In the genomic region with DNA sequence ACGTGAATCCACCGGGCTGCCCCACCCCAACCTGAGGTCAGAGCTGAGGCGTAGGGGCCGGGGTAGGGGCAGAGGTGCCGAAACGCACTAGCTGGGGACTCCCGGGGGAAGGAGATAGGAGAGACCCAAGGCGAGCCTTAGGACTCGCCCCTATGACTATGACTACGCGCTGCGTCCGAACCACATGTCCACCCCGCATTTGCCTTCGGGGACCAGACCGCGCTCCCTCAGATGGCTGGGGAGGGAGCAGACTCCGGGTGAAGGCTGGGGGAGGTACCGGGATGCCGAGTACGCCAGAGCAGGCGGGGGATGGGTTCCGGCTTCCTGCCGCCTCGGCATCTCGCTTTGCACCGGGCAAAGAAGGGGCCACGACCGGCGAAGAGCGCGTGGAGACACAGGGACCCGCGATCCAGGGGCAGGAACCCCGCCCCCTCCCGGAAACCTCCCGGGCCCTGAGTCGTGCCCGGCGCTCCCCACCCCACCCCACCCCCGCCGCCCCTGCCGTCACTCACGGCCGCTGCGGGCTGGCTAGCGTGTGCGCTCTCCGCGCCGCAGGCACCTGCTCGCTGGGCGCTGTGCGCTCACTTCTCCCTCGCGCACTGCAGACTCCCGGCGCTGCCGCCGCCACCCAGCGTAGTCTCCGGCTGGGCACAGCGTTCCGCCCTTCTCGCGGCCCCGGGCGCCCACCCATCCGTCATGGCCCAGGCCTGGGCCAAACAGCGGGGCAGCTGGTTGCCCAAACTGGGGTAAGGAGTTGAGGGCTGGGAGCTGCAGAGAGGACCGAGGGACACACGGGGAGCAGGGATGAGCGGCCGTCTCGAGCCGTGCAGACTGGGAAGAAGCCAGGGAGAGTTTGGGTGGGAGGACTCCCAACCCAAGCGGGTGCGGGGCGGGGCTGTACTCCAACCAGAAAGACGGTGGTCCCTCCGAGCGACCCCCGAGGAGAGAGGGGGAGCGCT, we compare ENCODE assay signal across 14 cellular contexts. TPM values are rescaled to one million over a fixed set of nuclear protein-coding genes. Genes with fewer than 3 reads are reported as not detected.
DNase-seq lines count a peak whose midpoint lies in the region; ATAC-seq and TF ChIP-seq lines count a peak whose summit lies in the region.
"Had no signal": no experiment of that assay in that cellular context is flagged by ENCODE, and none has a peak within 500 bp of the region (broad histone marks: within the 10 kb centered on the region; RNA-seq: fewer than 3 reads in every experiment).

No MANE protein-coding gene starts in this region.

- H3K9me3 Mint-ChIP-seq in WTC11: no peaks in the 10 kb centered on the region

- peak overlapping the region; percentile 53 for H3K4me3 ChIP-seq in iPS-18c (ENCODE audit: insufficient read depth, low read depth, low read length)
- H3K4me3 ChIP-seq: GM12878 had no signal

- peaks cover 5% of the 10 kb centered on the region for H3K9me3 ChIP-seq in iPS-18c (ENCODE audit: control insufficient read depth, insufficient read depth, low read length)
- H3K9me3 ChIP-seq: tibial nerve had no signal

- no peak for TF ChIP-seq CTCF in WTC11 (IDR thresholded peaks at IDR 0.05)

- peak; percentile 60 for DNase-seq in activated CD8-positive, alpha-beta memory T cell treated with anti-CD3 and anti-CD28 coated beads for 24 hours
- DNase-seq in activated CD8-positive, alpha-beta memory T cell treated with anti-CD3 and anti-CD28 coated beads, Interleukin-2, amount 50 U/mL, for 4 hours: no peak
- DNase-seq in WTC11 (ENCODE audit: low spot score) (peak; percentile 60), HCEC 1CT (no peak), NK-92 (lab: John Stamatoyannopoulos, UW; ENCODE audit: unreplicated experiment) (no peak)
- DNase-seq in stimulated activated CD8-positive, alpha-beta memory T cell treated with anti-CD3 and anti-CD28 coated beads, Interleukin-4, amount 100 ng/mL, for 48 hours: peak; percentile 27
- DNase-seq: activated CD4-positive, alpha-beta T cell treated with anti-CD3 and anti-CD28 coated beads, Interleukin-2, amount 50 U/mL, for 4 hours; dermis blood vessel endothelial cell; KBM-7 had no signal

- peak overlapping the region; percentile 73 for H3K4me3 Mint-ChIP-seq in WTC11

- CTCF ChIA-PET in WTC11 (lab: Charles Lee): interaction anchor here (0.6 to 4.9 kb wide), 28 partner anchors 8 to 420 kb away, joined by 3 to 21 read pairs (median 4); no protein-coding TSS in a partner anchor

- no peak overlapping the region for H3K27ac Mint-ChIP-seq in WTC11

- H3K27me3 Mint-ChIP-seq in WTC11 (ENCODE audit: low read depth): peaks cover 79% of the 10 kb centered on the region

- POLR2A ChIA-PET in WTC11 (lab: Charles Lee): interaction anchor here (0.5 kb wide), 1 partner anchor 22 kb away, joined by 3 read pairs; no protein-coding TSS in a partner anchor

- peaks cover 19% of the 10 kb centered on the region for H3K4me1 Mint-ChIP-seq in WTC11

- peak; percentile 7 for ATAC-seq in WTC11
- no peak for ATAC-seq in HG03469 (IDR thresholded peaks at IDR 0.05; ENCODE audit: unreplicated experiment)
- ATAC-seq: GM12878 had no signal

- no peaks in the 10 kb centered on the region for H3K36me3 Mint-ChIP-seq in WTC11

TF ChIP-seq in WTC11, 78 proteins besides CTCF, POLR2A, EP300 and RAD21:
- TF ChIP-seq MAX (CRISPR knock-in tag; IDR thresholded peaks at IDR 0.05) (peak; percentile 1; the same call in 1 of the 2 replicates), JAZF1 (CRISPR knock-in tag; IDR thresholded peaks at IDR 0.05) (no peak), TP53 (CRISPR knock-in tag; IDR thresholded peaks at IDR 0.05) (no peak), NFATC4 (CRISPR knock-in tag; IDR thresholded peaks at IDR 0.05) (no peak), KAT7 (CRISPR knock-in tag; IDR thresholded peaks at IDR 0.05; ENCODE audit: borderline replicate concordance) (peak; percentile 90; the same call in 1 of the 2 replicates), ZNF423 (CRISPR knock-in tag; IDR thresholded peaks at IDR 0.05) (no peak), NR2C2 (CRISPR knock-in tag; IDR thresholded peaks at IDR 0.05) (no peak), GTF2I (CRISPR knock-in tag; conservative IDR thresholded peaks at IDR 0.05) (no peak)
- TF ChIP-seq, protein P1, sequence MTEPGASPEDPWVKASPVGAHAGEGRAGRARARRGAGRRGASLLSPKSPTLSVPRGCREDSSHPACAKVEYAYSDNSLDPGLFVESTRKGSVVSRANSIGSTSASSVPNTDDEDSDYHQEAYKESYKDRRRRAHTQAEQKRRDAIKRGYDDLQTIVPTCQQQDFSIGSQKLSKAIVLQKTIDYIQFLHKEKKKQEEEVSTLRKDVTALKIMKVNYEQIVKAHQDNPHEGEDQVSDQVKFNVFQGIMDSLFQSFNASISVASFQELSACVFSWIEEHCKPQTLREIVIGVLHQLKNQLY (CRISPR knock-in tag; IDR thresholded peaks at IDR 0.05): no peak
- TF ChIP-seq, protein P2, sequence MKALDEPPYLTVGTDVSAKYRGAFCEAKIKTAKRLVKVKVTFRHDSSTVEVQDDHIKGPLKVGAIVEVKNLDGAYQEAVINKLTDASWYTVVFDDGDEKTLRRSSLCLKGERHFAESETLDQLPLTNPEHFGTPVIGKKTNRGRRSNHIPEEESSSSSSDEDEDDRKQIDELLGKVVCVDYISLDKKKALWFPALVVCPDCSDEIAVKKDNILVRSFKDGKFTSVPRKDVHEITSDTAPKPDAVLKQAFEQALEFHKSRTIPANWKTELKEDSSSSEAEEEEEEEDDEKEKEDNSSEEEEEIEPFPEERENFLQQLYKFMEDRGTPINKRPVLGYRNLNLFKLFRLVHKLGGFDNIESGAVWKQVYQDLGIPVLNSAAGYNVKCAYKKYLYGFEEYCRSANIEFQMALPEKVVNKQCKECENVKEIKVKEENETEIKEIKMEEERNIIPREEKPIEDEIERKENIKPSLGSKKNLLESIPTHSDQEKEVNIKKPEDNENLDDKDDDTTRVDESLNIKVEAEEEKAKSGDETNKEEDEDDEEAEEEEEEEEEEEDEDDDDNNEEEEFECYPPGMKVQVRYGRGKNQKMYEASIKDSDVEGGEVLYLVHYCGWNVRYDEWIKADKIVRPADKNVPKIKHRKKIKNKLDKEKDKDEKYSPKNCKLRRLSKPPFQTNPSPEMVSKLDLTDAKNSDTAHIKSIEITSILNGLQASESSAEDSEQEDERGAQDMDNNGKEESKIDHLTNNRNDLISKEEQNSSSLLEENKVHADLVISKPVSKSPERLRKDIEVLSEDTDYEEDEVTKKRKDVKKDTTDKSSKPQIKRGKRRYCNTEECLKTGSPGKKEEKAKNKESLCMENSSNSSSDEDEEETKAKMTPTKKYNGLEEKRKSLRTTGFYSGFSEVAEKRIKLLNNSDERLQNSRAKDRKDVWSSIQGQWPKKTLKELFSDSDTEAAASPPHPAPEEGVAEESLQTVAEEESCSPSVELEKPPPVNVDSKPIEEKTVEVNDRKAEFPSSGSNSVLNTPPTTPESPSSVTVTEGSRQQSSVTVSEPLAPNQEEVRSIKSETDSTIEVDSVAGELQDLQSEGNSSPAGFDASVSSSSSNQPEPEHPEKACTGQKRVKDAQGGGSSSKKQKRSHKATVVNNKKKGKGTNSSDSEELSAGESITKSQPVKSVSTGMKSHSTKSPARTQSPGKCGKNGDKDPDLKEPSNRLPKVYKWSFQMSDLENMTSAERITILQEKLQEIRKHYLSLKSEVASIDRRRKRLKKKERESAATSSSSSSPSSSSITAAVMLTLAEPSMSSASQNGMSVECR (CRISPR knock-in tag; IDR thresholded peaks at IDR 0.05; ENCODE audit: borderline replicate concordance): peak; percentile 36; the same call in 1 of the 2 replicates
- TF ChIP-seq, protein P3, sequence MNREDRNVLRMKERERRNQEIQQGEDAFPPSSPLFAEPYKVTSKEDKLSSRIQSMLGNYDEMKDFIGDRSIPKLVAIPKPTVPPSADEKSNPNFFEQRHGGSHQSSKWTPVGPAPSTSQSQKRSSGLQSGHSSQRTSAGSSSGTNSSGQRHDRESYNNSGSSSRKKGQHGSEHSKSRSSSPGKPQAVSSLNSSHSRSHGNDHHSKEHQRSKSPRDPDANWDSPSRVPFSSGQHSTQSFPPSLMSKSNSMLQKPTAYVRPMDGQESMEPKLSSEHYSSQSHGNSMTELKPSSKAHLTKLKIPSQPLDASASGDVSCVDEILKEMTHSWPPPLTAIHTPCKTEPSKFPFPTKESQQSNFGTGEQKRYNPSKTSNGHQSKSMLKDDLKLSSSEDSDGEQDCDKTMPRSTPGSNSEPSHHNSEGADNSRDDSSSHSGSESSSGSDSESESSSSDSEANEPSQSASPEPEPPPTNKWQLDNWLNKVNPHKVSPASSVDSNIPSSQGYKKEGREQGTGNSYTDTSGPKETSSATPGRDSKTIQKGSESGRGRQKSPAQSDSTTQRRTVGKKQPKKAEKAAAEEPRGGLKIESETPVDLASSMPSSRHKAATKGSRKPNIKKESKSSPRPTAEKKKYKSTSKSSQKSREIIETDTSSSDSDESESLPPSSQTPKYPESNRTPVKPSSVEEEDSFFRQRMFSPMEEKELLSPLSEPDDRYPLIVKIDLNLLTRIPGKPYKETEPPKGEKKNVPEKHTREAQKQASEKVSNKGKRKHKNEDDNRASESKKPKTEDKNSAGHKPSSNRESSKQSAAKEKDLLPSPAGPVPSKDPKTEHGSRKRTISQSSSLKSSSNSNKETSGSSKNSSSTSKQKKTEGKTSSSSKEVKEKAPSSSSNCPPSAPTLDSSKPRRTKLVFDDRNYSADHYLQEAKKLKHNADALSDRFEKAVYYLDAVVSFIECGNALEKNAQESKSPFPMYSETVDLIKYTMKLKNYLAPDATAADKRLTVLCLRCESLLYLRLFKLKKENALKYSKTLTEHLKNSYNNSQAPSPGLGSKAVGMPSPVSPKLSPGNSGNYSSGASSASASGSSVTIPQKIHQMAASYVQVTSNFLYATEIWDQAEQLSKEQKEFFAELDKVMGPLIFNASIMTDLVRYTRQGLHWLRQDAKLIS (CRISPR knock-in tag; IDR thresholded peaks at IDR 0.05; ENCODE audit: borderline replicate concordance): no peak

RNA-seq across cellular contexts. Expression of gene VSTM2B, which starts 0.6 kb away (rescaled TPM):
- 1.7 to 3.2 TPM (median 2.2 TPM) in 3 replicates for total RNA-seq in WTC11 (2021)
- total RNA-seq: dermis blood vessel endothelial cell, GM12878, kidney epithelial cell, tibial nerve had no signal

Comparison
In these comparisons a context has a peak if more than half of its experiments do, and no peak if none do; other contexts are left out.
1. DNase-seq: peak in activated CD8-positive, alpha-beta memory T cell treated with anti-CD3 and anti-CD28 coated beads for 24 hours (single experiment), WTC11 (single experiment) and stimulated activated CD8-positive, alpha-beta memory T cell treated with anti-CD3 and anti-CD28 coated beads, Interleukin-4, amount 100 ng/mL, for 48 hours (single experiment); none in activated CD8-positive, alpha-beta memory T cell treated with anti-CD3 and anti-CD28 coated beads, Interleukin-2, amount 50 U/mL, for 4 hours (single experiment), HCEC 1CT (single experiment) and NK-92 (single experiment).